Comparison of ENCODE assay signal across 1 cellular context in the genomic region with DNA sequence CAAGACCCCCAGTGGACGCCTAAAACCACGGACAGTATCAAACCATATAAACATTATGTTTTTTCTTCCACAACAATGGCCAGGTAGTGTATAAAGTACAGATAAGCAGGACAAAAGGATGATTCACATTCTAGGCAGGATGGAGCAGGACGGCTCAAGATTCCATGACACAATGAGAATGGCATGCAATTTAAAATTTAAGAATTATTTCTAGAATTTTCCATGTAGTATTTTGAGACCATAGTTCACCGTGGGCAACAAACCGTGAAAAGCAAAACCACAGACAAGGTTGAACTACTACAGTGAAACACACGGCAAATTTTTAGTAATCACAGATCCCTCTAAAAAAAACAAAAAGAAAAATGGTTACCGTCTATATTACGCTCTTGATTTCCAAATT.
TF ChIP-seq lines count a peak whose summit lies in the region.

No MANE protein-coding gene starts in this region.

TF ChIP-seq in GM12878, 131 proteins besides CTCF, POLR2A, EP300 and RAD21 (continued from another document):
- TF ChIP-seq, protein P1, sequence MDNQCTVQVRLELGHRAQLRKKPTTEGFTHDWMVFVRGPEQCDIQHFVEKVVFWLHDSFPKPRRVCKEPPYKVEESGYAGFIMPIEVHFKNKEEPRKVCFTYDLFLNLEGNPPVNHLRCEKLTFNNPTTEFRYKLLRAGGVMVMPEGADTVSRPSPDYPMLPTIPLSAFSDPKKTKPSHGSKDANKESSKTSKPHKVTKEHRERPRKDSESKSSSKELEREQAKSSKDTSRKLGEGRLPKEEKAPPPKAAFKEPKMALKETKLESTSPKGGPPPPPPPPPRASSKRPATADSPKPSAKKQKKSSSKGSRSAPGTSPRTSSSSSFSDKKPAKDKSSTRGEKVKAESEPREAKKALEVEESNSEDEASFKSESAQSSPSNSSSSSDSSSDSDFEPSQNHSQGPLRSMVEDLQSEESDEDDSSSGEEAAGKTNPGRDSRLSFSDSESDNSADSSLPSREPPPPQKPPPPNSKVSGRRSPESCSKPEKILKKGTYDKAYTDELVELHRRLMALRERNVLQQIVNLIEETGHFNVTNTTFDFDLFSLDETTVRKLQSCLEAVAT (IDR thresholded peaks at IDR 0.05): no peak
